ENCODE assay signal across 16 cellular contexts in the genomic region with DNA sequence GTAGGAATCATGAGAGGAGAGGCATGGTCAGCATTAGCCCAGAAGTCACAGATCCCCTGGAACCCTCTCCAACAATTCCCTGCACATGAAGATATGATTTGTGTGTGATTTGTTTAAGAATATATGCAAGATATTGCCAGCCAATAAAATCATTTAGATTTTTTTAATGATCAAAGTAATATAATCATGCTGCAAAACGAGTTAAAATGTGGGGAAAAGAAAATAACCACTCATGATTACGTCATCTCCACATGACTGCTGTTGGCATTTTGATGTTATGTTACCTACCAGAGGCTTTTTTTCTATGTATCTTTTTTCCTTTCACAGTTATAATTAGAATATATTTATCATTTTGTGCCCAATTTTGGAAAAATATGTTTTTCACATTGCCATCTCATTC. TPM values are rescaled to one million over a fixed set of nuclear protein-coding genes. Genes with fewer than 3 reads are reported as not detected.
DNase-seq lines count a peak whose midpoint lies in the region; ATAC-seq lines count a peak whose summit lies in the region.
"Had no signal": no experiment of that assay in that cellular context is flagged by ENCODE, and none has a peak within 500 bp of the region (broad histone marks: within the 10 kb centered on the region; RNA-seq: fewer than 3 reads in every experiment).

No MANE protein-coding gene starts in this region.

- no peaks in the 10 kb centered on the region for H3K4me1 ChIP-seq in mesenchymal stem cell (ENCODE audit: control insufficient read depth, insufficient read depth, low read depth, low read length)
- H3K4me1 ChIP-seq: neural progenitor cell had no signal

- H3K36me3 ChIP-seq in KOPT-K1 (ENCODE audit: insufficient read depth, low read length) (no peaks in the 10 kb centered on the region), mesenchymal stem cell (ENCODE audit: control insufficient read depth in 1 of 2, insufficient read depth in 2 of 2, low read depth in 1 of 2, low read length in 2 of 2) (no peaks in the 10 kb centered on the region)
- H3K36me3 ChIP-seq: neural progenitor cell had no signal

- no peak overlapping the region for H3K23ac ChIP-seq in mesenchymal stem cell (ENCODE audit: low read length in 2 of 2)

- no peak overlapping the region for H3K4me2 ChIP-seq in mesenchymal stem cell (ENCODE audit: low read length, poor library complexity, severe bottlenecking)
- H3K4me2 ChIP-seq: neural progenitor cell had no signal

- CTCF ChIA-PET in activated CD4-positive, alpha-beta T cell treated with anti-CD3 and anti-CD28 coated beads for 36 hours (lab: Charles Lee) = interaction anchor here (0.6 to 1.6 kb wide), 4 partner anchors 361 to 575 kb away, joined by 3 to 12 read pairs (median 6); no protein-coding TSS in a partner anchor

- H3K27me3 ChIP-seq in mesenchymal stem cell (ENCODE audit: control insufficient read depth in 1 of 2, insufficient read depth in 1 of 2, low read length in 2 of 2) = peaks cover 3 to 9% of the 10 kb centered on the region in 2 experiments
- H3K27me3 ChIP-seq: heart left ventricle, neural progenitor cell had no signal

- H3K27ac ChIP-seq in KOPT-K1 (ENCODE audit: low read depth, low read length, poor library complexity, severe bottlenecking) = peak overlapping the region; percentile 49
- H3K27ac ChIP-seq in mesenchymal stem cell (ENCODE audit: low read length, poor library complexity, severe bottlenecking) = no peak overlapping the region
- H3K27ac ChIP-seq: heart left ventricle, neural progenitor cell, SK-N-MC had no signal

- DNase-seq in activated CD4-positive, alpha-beta T cell treated with anti-CD3 and anti-CD28 coated beads for 36 hours = no peak
- DNase-seq in activated CD4-positive, alpha-beta T cell treated with anti-CD3 and anti-CD28 coated beads, Interleukin-2, amount 50 U/mL, for 48 hours = no peak
- no peak for DNase-seq in activated naive CD8-positive, alpha-beta T cell treated with anti-CD3 and anti-CD28 coated beads, Interleukin-2, amount 10 ng/mL, durations not matched to agents 7 days and 5 days
- DNase-seq in mesenchymal stem cell (no peak), NCI-H345 treated with DMSO at 0.1 percent for 48 hours (lab: John Stamatoyannopoulos, UW; ENCODE audit: unreplicated experiment) (no peak), NCI-H510A (lab: John Stamatoyannopoulos, UW) (no peak)
- DNase-seq: activated CD4-positive, CD25-positive, alpha-beta regulatory T cell; heart left ventricle; NCI-H1694 had no signal

- H3K27ac Mint-ChIP-seq in activated CD4-positive, alpha-beta T cell treated with anti-CD3 and anti-CD28 coated beads for 36 hours = peak overlapping the region; percentile 47
- H3K27ac Mint-ChIP-seq in activated naive CD8-positive, alpha-beta T cell treated with anti-CD3 and anti-CD28 coated beads, Interleukin-2, amount 10 ng/mL, durations not matched to agents 7 days and 5 days = peak overlapping the region; percentile 67
- H3K27ac Mint-ChIP-seq: neural progenitor cell had no signal

- no peak overlapping the region for H2AFZ ChIP-seq in mesenchymal stem cell (ENCODE audit: low read depth, low read length)
- H2AFZ ChIP-seq: neural progenitor cell had no signal

- POLR2A ChIA-PET in activated CD4-positive, alpha-beta T cell treated with anti-CD3 and anti-CD28 coated beads for 36 hours (lab: Charles Lee) = interaction anchor here (1.2 kb wide), 1 partner anchor 315 kb away, joined by 3 read pairs; no protein-coding TSS in a partner anchor
- POLR2A ChIA-PET in activated naive CD8-positive, alpha-beta T cell treated with anti-CD3 and anti-CD28 coated beads, Interleukin-2, amount 10 ng/mL, durations not matched to agents 7 days and 5 days (lab: Charles Lee) = interaction anchor here (1.3 kb wide), 1 partner anchor 64 kb away, joined by 3 read pairs; no protein-coding TSS in a partner anchor

- no peaks in the 10 kb centered on the region for H3K27me3 Mint-ChIP-seq in activated CD4-positive, alpha-beta T cell treated with anti-CD3 and anti-CD28 coated beads for 36 hours
- no peaks in the 10 kb centered on the region for H3K27me3 Mint-ChIP-seq in activated naive CD8-positive, alpha-beta T cell treated with anti-CD3 and anti-CD28 coated beads, Interleukin-2, amount 10 ng/mL, durations not matched to agents 7 days and 5 days

- H3K14ac ChIP-seq in mesenchymal stem cell (ENCODE audit: low read length in 2 of 2) = no peak overlapping the region

- no peak overlapping the region for H2BK15ac ChIP-seq in mesenchymal stem cell (ENCODE audit: low read depth, poor library complexity, severe bottlenecking)

- H3K4ac ChIP-seq in mesenchymal stem cell (ENCODE audit: low read depth in 1 of 2, low read length in 2 of 2) = no peak overlapping the region

- no peak overlapping the region for H2BK5ac ChIP-seq in mesenchymal stem cell (ENCODE audit: low read depth, low read length, poor library complexity, severe bottlenecking)

- intact Hi-C loops in activated CD4-positive, alpha-beta T cell treated with anti-CD3 and anti-CD28 coated beads for 36 hours (cut with DNase I, micrococcal nuclease) = loop anchor here (1.0 to 5.0 kb wide), 10 partner anchors 40 to 575 kb away; a partner anchor contains a TSS

- WGBS in mesenchymal stem cell = no CpG with 5 or more reads among the region's 2 CpGs

- no peak overlapping the region for H3K4me3 ChIP-seq in mesenchymal stem cell (ENCODE audit: insufficient read depth in 1 of 2, low read depth in 1 of 2, low read length in 2 of 2)
- H3K4me3 ChIP-seq: heart left ventricle, neural progenitor cell, SK-N-MC, skin epidermis had no signal

- H3K18ac ChIP-seq in mesenchymal stem cell (ENCODE audit: low read depth in 1 of 2, low read length in 2 of 2) = no peak overlapping the region

- H3K36me3 Mint-ChIP-seq in activated CD4-positive, alpha-beta T cell treated with anti-CD3 and anti-CD28 coated beads for 36 hours (ENCODE audit: low read depth) = no peaks in the 10 kb centered on the region
- H3K36me3 Mint-ChIP-seq in activated naive CD8-positive, alpha-beta T cell treated with anti-CD3 and anti-CD28 coated beads, Interleukin-2, amount 10 ng/mL, durations not matched to agents 7 days and 5 days = peaks cover 2% of the 10 kb centered on the region
- H3K36me3 Mint-ChIP-seq: neural progenitor cell had no signal

- peak; percentile 60 for ATAC-seq in activated CD4-positive, alpha-beta T cell treated with anti-CD3 and anti-CD28 coated beads for 36 hours
- peak; percentile 30 for ATAC-seq in activated naive CD8-positive, alpha-beta T cell treated with anti-CD3 and anti-CD28 coated beads, Interleukin-2, amount 10 ng/mL, durations not matched to agents 7 days and 5 days (ENCODE audit: low read depth)
- ATAC-seq in HG03571 (IDR thresholded peaks at IDR 0.05; ENCODE audit: unreplicated experiment) = no peak
- ATAC-seq: HCT116 had no signal

- H3K4me3 Mint-ChIP-seq in activated CD4-positive, alpha-beta T cell treated with anti-CD3 and anti-CD28 coated beads for 36 hours = no peak overlapping the region
- peak overlapping the region; percentile 28 for H3K4me3 Mint-ChIP-seq in activated naive CD8-positive, alpha-beta T cell treated with anti-CD3 and anti-CD28 coated beads, Interleukin-2, amount 10 ng/mL, durations not matched to agents 7 days and 5 days
- H3K4me3 Mint-ChIP-seq: neural progenitor cell had no signal

- H3K9ac ChIP-seq in mesenchymal stem cell (ENCODE audit: low read length) = peak overlapping the region; percentile 75
- H3K9ac ChIP-seq: neural progenitor cell had no signal

- peaks cover 44% of the 10 kb centered on the region for H3K4me1 Mint-ChIP-seq in activated CD4-positive, alpha-beta T cell treated with anti-CD3 and anti-CD28 coated beads for 36 hours
- peaks cover 28% of the 10 kb centered on the region for H3K4me1 Mint-ChIP-seq in activated naive CD8-positive, alpha-beta T cell treated with anti-CD3 and anti-CD28 coated beads, Interleukin-2, amount 10 ng/mL, durations not matched to agents 7 days and 5 days
- H3K4me1 Mint-ChIP-seq: neural progenitor cell had no signal

- no peaks in the 10 kb centered on the region for H3K79me1 ChIP-seq in mesenchymal stem cell (replicated peaks; ENCODE audit: low read length, poor library complexity, severe bottlenecking)

- H3K9me3 ChIP-seq in KOPT-K1 (ENCODE audit: insufficient read depth, low read length, poor library complexity, severe bottlenecking) (no peaks in the 10 kb centered on the region), mesenchymal stem cell (ENCODE audit: control insufficient read depth, low read length) (no peaks in the 10 kb centered on the region)
- H3K9me3 ChIP-seq: heart left ventricle had no signal

- no peak overlapping the region for H4K8ac ChIP-seq in mesenchymal stem cell (ENCODE audit: low read length)

- no peak overlapping the region for H4K91ac ChIP-seq in mesenchymal stem cell (ENCODE audit: low read length)

- H2BK12ac ChIP-seq in mesenchymal stem cell (ENCODE audit: low read length in 2 of 2) = no peak overlapping the region

- no peak overlapping the region for H2BK120ac ChIP-seq in mesenchymal stem cell (ENCODE audit: low read depth, low read length)

- H2AK5ac ChIP-seq in mesenchymal stem cell (ENCODE audit: low read length, severe bottlenecking) = no peak overlapping the region

- H3K9me3 Mint-ChIP-seq in activated CD4-positive, alpha-beta T cell treated with anti-CD3 and anti-CD28 coated beads for 36 hours (ENCODE audit: low read depth) = no peaks in the 10 kb centered on the region
- H3K9me3 Mint-ChIP-seq in activated naive CD8-positive, alpha-beta T cell treated with anti-CD3 and anti-CD28 coated beads, Interleukin-2, amount 10 ng/mL, durations not matched to agents 7 days and 5 days = peaks cover 1% of the 10 kb centered on the region
- H3K9me3 Mint-ChIP-seq: neural progenitor cell had no signal

RNA-seq across cellular contexts. Expression of a gene that starts 22.4 kb away (rescaled TPM):
- not detected for total RNA-seq in activated CD4-positive, alpha-beta T cell treated with anti-CD3 and anti-CD28 coated beads for 36 hours
- total RNA-seq in activated naive CD8-positive, alpha-beta T cell treated with anti-CD3 and anti-CD28 coated beads, Interleukin-2, amount 10 ng/mL, durations not matched to agents 7 days and 5 days = not detected
- polyA plus RNA-seq in mesenchymal stem cell (2013, experiment 1 of 2) = not detected
- not detected for polyA plus RNA-seq in mesenchymal stem cell (2013, experiment 2 of 2)
- total RNA-seq: heart left ventricle had no signal
- polyA plus RNA-seq: adipose tissue, heart left ventricle had no signal

RNA-seq across cellular contexts. Expression of a gene that starts 24.2 kb away (rescaled TPM):
- total RNA-seq in activated CD4-positive, alpha-beta T cell treated with anti-CD3 and anti-CD28 coated beads for 36 hours = under 1 TPM in 1 of 2 experiments, not detected in 1; 0.07 TPM
- under 1 TPM; 0.14 to 0.20 TPM for total RNA-seq in activated naive CD8-positive, alpha-beta T cell treated with anti-CD3 and anti-CD28 coated beads, Interleukin-2, amount 10 ng/mL, durations not matched to agents 7 days and 5 days
- polyA plus RNA-seq in mesenchymal stem cell (2013, experiment 1 of 2) = under 0.01 TPM
- polyA plus RNA-seq in mesenchymal stem cell (2013, experiment 2 of 2) = not detected

RNA-seq across cellular contexts. Expression of a gene that starts 29.7 kb away (rescaled TPM):
- total RNA-seq in activated CD4-positive, alpha-beta T cell treated with anti-CD3 and anti-CD28 coated beads for 36 hours = 10 to 100 TPM; 38.1 to 40.6 TPM
- total RNA-seq in activated naive CD8-positive, alpha-beta T cell treated with anti-CD3 and anti-CD28 coated beads, Interleukin-2, amount 10 ng/mL, durations not matched to agents 7 days and 5 days = 10 to 100 TPM; 13.4 to 17.4 TPM
- polyA plus RNA-seq in mesenchymal stem cell (2013, experiment 1 of 2) = 7.2 TPM
- 7.4 TPM for polyA plus RNA-seq in mesenchymal stem cell (2013, experiment 2 of 2)

RNA-seq across cellular contexts. Expression of a gene that starts 50.4 kb away (rescaled TPM):
- total RNA-seq in activated CD4-positive, alpha-beta T cell treated with anti-CD3 and anti-CD28 coated beads for 36 hours = not detected
- not detected for total RNA-seq in activated naive CD8-positive, alpha-beta T cell treated with anti-CD3 and anti-CD28 coated beads, Interleukin-2, amount 10 ng/mL, durations not matched to agents 7 days and 5 days
- not detected for polyA plus RNA-seq in mesenchymal stem cell (2013, experiment 1 of 2)
- not detected for polyA plus RNA-seq in mesenchymal stem cell (2013, experiment 2 of 2)
- total RNA-seq: heart left ventricle had no signal
- polyA plus RNA-seq: heart left ventricle had no signal

RNA-seq across cellular contexts. Expression of a gene that starts 52.2 kb away (rescaled TPM):
- total RNA-seq in activated CD4-positive, alpha-beta T cell treated with anti-CD3 and anti-CD28 coated beads for 36 hours = 10 to 100 TPM; 19.9 to 31.8 TPM
- total RNA-seq in activated naive CD8-positive, alpha-beta T cell treated with anti-CD3 and anti-CD28 coated beads, Interleukin-2, amount 10 ng/mL, durations not matched to agents 7 days and 5 days = 10 to 100 TPM; 27.3 to 33.8 TPM
- 6.5 TPM for polyA plus RNA-seq in mesenchymal stem cell (2013, experiment 1 of 2)
- 6.3 TPM for polyA plus RNA-seq in mesenchymal stem cell (2013, experiment 2 of 2)
